17 cellular contexts compared by ENCODE assay signal in genomic region chr19:8421484-8422461, GRCh38. TPM values are rescaled to one million over a fixed set of nuclear protein-coding genes. Genes with fewer than 3 reads are reported as not detected.
DNase-seq lines count a peak whose midpoint lies in the region; ATAC-seq and TF ChIP-seq lines count a peak whose summit lies in the region.
"Had no signal": no experiment of that assay in that cellular context is flagged by ENCODE, and none has a peak within 500 bp of the region (broad histone marks: within the 10 kb centered on the region; RNA-seq: fewer than 3 reads in every experiment).

No MANE protein-coding gene starts in this region.

- no peaks in the 10 kb centered on the region for H4K20me1 ChIP-seq in osteoblast (ENCODE audit: insufficient read depth, low read length)

- WGBS in gastroesophageal sphincter (ENCODE audit: low coverage in 1 of 2), 2 donors: 70 to 88% methylated on average over 6 to 7 of the region's 28 CpGs

- no peak for TF ChIP-seq POLR2A in gastroesophageal sphincter (IDR thresholded peaks at IDR 0.05)

- no peaks in the 10 kb centered on the region for H3K27me3 ChIP-seq in H7 (ENCODE audit: control insufficient read depth, insufficient read depth, low read length)
- H3K27me3 ChIP-seq in gastroesophageal sphincter: no peaks in the 10 kb centered on the region
- H3K27me3 ChIP-seq in osteoblast (ENCODE audit: insufficient read depth, low read length): no peaks in the 10 kb centered on the region

- no peak for ATAC-seq in gastroesophageal sphincter
- no peak for ATAC-seq in GM19463 (IDR thresholded peaks at IDR 0.05; ENCODE audit: unreplicated experiment)
- no peak for ATAC-seq in GM21619 (IDR thresholded peaks at IDR 0.05; ENCODE audit: unreplicated experiment)

- DNase-seq in H7 (peak; percentile 34), osteoblast (ENCODE audit: insufficient read length, low spot score, missing footprints) (peak; percentile 30), GOT3 (lab: John Stamatoyannopoulos, UW) (no peak)
- DNase-seq: Calu3; CD4-positive, alpha-beta memory T cell; GF-D8; H9; NCI-H1417; NCI-H187; NCI-H226; NCI-H524; NCI-H82; SHP77 treated with DMSO at 0.1 percent for 48 hours; SK-N-SH had no signal

- H3K4me3 ChIP-seq in H7 (ENCODE audit: insufficient read depth, low read depth, low read length): no peak overlapping the region
- no peak overlapping the region for H3K4me3 ChIP-seq in gastroesophageal sphincter
- no peak overlapping the region for H3K4me3 ChIP-seq in osteoblast (ENCODE audit: insufficient read depth, low read length)

- TF ChIP-seq CTCF in gastroesophageal sphincter (IDR thresholded peaks at IDR 0.05) (no peak), osteoblast (IDR thresholded peaks at IDR 0.05; ENCODE audit: extremely low read depth, low read depth, low read length) (no peak)

- H3K4me2 ChIP-seq in osteoblast (ENCODE audit: insufficient read depth, low read length): no peak overlapping the region
- H3K4me2 ChIP-seq: SK-N-SH had no signal

- H2AFZ ChIP-seq in osteoblast (ENCODE audit: low read length): no peak overlapping the region

- no peak for TF ChIP-seq EP300 in gastroesophageal sphincter (IDR thresholded peaks at IDR 0.05)

- H3K4me1 ChIP-seq in gastroesophageal sphincter (peaks cover 0 to 50% (median 23%) of the 10 kb centered on the region in 3 donors), osteoblast (ENCODE audit: insufficient read depth, low read length) (peaks cover 13% of the 10 kb centered on the region)

- H3K27ac ChIP-seq in gastroesophageal sphincter (peak overlapping the region in 3 of 4 donors; percentile 4 to 29 (median 22)), osteoblast (ENCODE audit: low read depth, low read length) (no peak overlapping the region)

- H3K79me2 ChIP-seq in osteoblast (ENCODE audit: insufficient read depth, low read length): no peaks in the 10 kb centered on the region

- H3K36me3 ChIP-seq in H7 (replicated peaks; ENCODE audit: control insufficient read depth, insufficient read depth, low read length): no peaks in the 10 kb centered on the region
- peaks cover 0 to 26% of the 10 kb centered on the region in 2 donors for H3K36me3 ChIP-seq in gastroesophageal sphincter
- H3K36me3 ChIP-seq in osteoblast (ENCODE audit: insufficient read depth, low read length): no peaks in the 10 kb centered on the region

- H3K9me3 ChIP-seq in gastroesophageal sphincter (no peaks in the 10 kb centered on the region), osteoblast (ENCODE audit: low read depth, low read length) (no peaks in the 10 kb centered on the region)
- H3K9me3 ChIP-seq: SK-N-SH had no signal

RNA-seq across cellular contexts. Expression of gene MARCHF2, which starts 8.7 kb away (rescaled TPM):
- 44.4 and 47.8 TPM in 2 replicates for total RNA-seq in H7 (2014; rRNA removed; shearing (Covaris generic))
- total RNA-seq in gastroesophageal sphincter (100 to 1,000 TPM; 125 to 330 (median 237) TPM), osteoblast (69.8 and 72.5 TPM in 2 replicates)

RNA-seq across cellular contexts. Expression of gene HNRNPM, which starts 23.0 kb away (rescaled TPM):
- 114 and 155 TPM in 2 replicates for total RNA-seq in H7 (2014; rRNA removed; shearing (Covaris generic))
- total RNA-seq in gastroesophageal sphincter (100 to 1,000 TPM in 2 of 4 donors, 10 to 100 TPM in 2; 75.1 to 120 (median 101) TPM), osteoblast (37.7 and 39.4 TPM in 2 replicates)

RNA-seq across cellular contexts. Expression of gene RAB11B, which starts 31.6 kb away (rescaled TPM):
- 16.9 and 31.4 TPM in 2 replicates for total RNA-seq in H7 (2014; rRNA removed; shearing (Covaris generic))
- total RNA-seq in gastroesophageal sphincter (10 to 100 TPM; 28.6 to 71.8 (median 36.1) TPM), osteoblast (24.2 and 28.3 TPM in 2 replicates)

RNA-seq across cellular contexts. Expression of gene ANGPTL4, which starts 57.8 kb away (rescaled TPM):
- 13.2 and 17.1 TPM in 2 replicates for total RNA-seq in H7 (2014; rRNA removed; shearing (Covaris generic))
- total RNA-seq in gastroesophageal sphincter (10 to 100 TPM in 3 of 4 donors, 1 to 10 TPM in 1; 4.4 to 48.2 (median 19.4) TPM), osteoblast (1.1 and 1.2 TPM in 2 replicates)
- total RNA-seq: CD4-positive, alpha-beta memory T cell had no signal
